ENCODE assay signal across 8 cellular contexts in the genomic region with DNA sequence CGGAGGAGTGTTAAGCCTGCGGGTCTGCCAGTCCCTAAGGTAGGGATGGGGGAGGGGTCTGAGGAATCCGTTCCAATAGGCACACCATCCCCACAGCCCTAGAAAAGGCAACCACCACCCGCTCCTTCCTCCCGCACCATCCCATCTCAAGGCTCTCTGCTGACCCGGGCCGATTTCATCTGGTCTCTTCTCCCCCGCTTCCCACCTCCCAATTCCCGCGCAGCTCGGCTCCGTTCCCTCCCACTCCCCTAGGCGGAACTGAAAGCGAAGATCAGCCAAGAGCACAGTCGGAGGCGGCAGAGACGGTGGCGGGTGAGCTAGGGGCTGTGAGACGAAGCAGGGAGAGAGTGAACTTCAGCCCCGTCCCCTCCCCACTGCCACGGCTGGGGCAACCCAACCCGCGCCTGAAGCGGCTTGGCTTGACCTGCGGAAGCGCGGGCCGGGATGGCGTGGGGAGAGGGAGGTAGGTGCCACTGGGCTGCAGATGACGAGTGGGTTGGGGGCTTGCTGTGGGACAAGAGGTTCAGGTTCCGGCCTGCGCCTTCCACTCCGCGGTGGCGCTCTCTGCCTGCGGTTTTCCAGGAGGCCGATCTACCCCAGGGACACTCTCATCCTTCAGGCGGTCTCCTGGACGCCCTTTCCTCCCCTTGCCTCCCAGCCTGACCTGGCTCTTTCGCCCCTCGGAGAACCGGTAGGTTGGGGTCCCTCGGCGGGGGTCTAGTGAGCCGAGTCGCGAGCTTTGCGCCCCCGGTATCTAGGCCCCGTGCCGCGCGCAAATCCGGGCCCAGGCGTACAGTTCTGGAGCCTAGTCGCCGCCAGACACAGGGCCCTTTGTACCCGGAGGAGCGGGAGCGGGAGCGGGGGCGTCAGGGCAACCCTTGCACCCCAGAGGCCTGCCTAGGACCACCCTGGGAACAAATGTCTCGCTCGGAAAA. TPM values are rescaled to one million over a fixed set of nuclear protein-coding genes. Genes with fewer than 3 reads are reported as not detected.
DNase-seq lines count a peak whose midpoint lies in the region; ATAC-seq, FAIRE-seq and TF ChIP-seq lines count a peak whose summit lies in the region.

A gene (plus strand): TSS at position 284 of the 935 bp plus-strand sequence. CDS start 97,591 bp downstream, outside the sequence.

- H3K36me3 Mint-ChIP-seq in CD8-positive, alpha-beta T cell, result no peaks in the 10 kb centered on the region
- no peaks in the 10 kb centered on the region for H3K36me3 Mint-ChIP-seq in activated CD8-positive, alpha-beta T cell treated with anti-CD3 and anti-CD28 coated beads for 36 hours (ENCODE audit: low read depth)

- no peak for ATAC-seq in CD8-positive, alpha-beta T cell
- ATAC-seq in HG02759 (IDR thresholded peaks at IDR 0.05; ENCODE audit: unreplicated experiment), result peak; percentile 78
- ATAC-seq in activated CD8-positive, alpha-beta T cell treated with anti-CD3 and anti-CD28 coated beads for 36 hours, result no peak

- H3K4me3 ChIP-seq in CD8-positive, alpha-beta T cell (ENCODE audit: low read depth, low read length), result no peak within 1 kb of the TSS
- peak within 1 kb of the TSS; percentile 71 to 77 for H3K4me3 ChIP-seq in kidney (ENCODE audit: low read length in 2 of 2)

- no peaks in the 10 kb centered on the region for H3K27me3 ChIP-seq in CD8-positive, alpha-beta T cell (ENCODE audit: insufficient read depth, low read length)

- CTCF ChIA-PET in CD8-positive, alpha-beta T cell (lab: Charles Lee), result no interaction called here
- CTCF ChIA-PET in activated CD8-positive, alpha-beta T cell treated with anti-CD3 and anti-CD28 coated beads for 36 hours (lab: Charles Lee), result no interaction called here

- POLR2A ChIA-PET in CD8-positive, alpha-beta T cell (lab: Charles Lee), result no interaction called here
- POLR2A ChIA-PET in activated CD8-positive, alpha-beta T cell treated with anti-CD3 and anti-CD28 coated beads for 36 hours (lab: Charles Lee), result no interaction called here

- peak within 1 kb of the TSS; percentile 73 for H3K4me3 Mint-ChIP-seq in CD8-positive, alpha-beta T cell
- H3K4me3 Mint-ChIP-seq in activated CD8-positive, alpha-beta T cell treated with anti-CD3 and anti-CD28 coated beads for 36 hours, result peak within 1 kb of the TSS; percentile 59

- H3K9me3 ChIP-seq in CD8-positive, alpha-beta T cell (ENCODE audit: low read length), result no peaks in the 10 kb centered on the region
- H3K9me3 ChIP-seq in kidney (ENCODE audit: control insufficient read depth in 1 of 2, low read length in 2 of 2), result no peaks in the 10 kb centered on the region

- FAIRE-seq in kidney (lab: Jason Lieb, UNC), result no peak

- H3K36me3 ChIP-seq in CD8-positive, alpha-beta T cell (ENCODE audit: insufficient read depth, low read length), result no peaks in the 10 kb centered on the region
- H3K36me3 ChIP-seq in kidney (ENCODE audit: control insufficient read depth in 1 of 2, insufficient read depth in 2 of 2, low read length in 2 of 2), result no peaks in the 10 kb centered on the region

- H3K27ac Mint-ChIP-seq in CD8-positive, alpha-beta T cell, result no peak within 1 kb of the TSS
- H3K27ac Mint-ChIP-seq in activated CD8-positive, alpha-beta T cell treated with anti-CD3 and anti-CD28 coated beads for 36 hours, result no peak within 1 kb of the TSS

- H3K27me3 Mint-ChIP-seq in CD8-positive, alpha-beta T cell (ENCODE audit: low read depth), result peaks cover 22% of the 10 kb centered on the region
- peaks cover 30% of the 10 kb centered on the region for H3K27me3 Mint-ChIP-seq in activated CD8-positive, alpha-beta T cell treated with anti-CD3 and anti-CD28 coated beads for 36 hours

- H3K4me1 Mint-ChIP-seq in CD8-positive, alpha-beta T cell (ENCODE audit: low read depth), result peaks cover 7% of the 10 kb centered on the region
- H3K4me1 Mint-ChIP-seq in activated CD8-positive, alpha-beta T cell treated with anti-CD3 and anti-CD28 coated beads for 36 hours (ENCODE audit: low read depth), result peaks cover 3% of the 10 kb centered on the region

- H3K9ac ChIP-seq in kidney (ENCODE audit: low read length in 2 of 2), result peak within 1 kb of the TSS; percentile 32 to 62

- H3K9me3 Mint-ChIP-seq in CD8-positive, alpha-beta T cell, result no peaks in the 10 kb centered on the region
- no peaks in the 10 kb centered on the region for H3K9me3 Mint-ChIP-seq in activated CD8-positive, alpha-beta T cell treated with anti-CD3 and anti-CD28 coated beads for 36 hours

- H3K27ac ChIP-seq in CD8-positive, alpha-beta T cell (ENCODE audit: low read depth, low read length), result no peak within 1 kb of the TSS
- H3K27ac ChIP-seq in kidney (ENCODE audit: low read depth in 2 of 2, low read length in 2 of 2), result peak within 1 kb of the TSS in 1 of 2 donors; percentile 71

- no peak for TF ChIP-seq CTCF in CD8-positive, alpha-beta T cell (IDR thresholded peaks at IDR 0.05)
- TF ChIP-seq CTCF in activated CD8-positive, alpha-beta T cell treated with anti-CD3 and anti-CD28 coated beads for 36 hours (IDR thresholded peaks at IDR 0.05), result no peak
- no peak for TF ChIP-seq CTCF in kidney (IDR thresholded peaks at IDR 0.05; ENCODE audit: borderline replicate concordance, extremely low read depth, insufficient read depth)

- DNase-seq in CD8-positive, alpha-beta T cell, result no peak
- no peak for DNase-seq in activated CD8-positive, alpha-beta T cell treated with anti-CD3 and anti-CD28 coated beads for 36 hours
- DNase-seq in kidney (no peak), COLO829 (ENCODE audit: low spot score) (no peak), NCI-H345 (lab: John Stamatoyannopoulos, UW) (no peak), NCI-H82 (lab: John Stamatoyannopoulos, UW) (no peak), RKO (ENCODE audit: low spot score) (no peak)

- no peaks in the 10 kb centered on the region for H3K4me1 ChIP-seq in CD8-positive, alpha-beta T cell (ENCODE audit: insufficient read depth, low read length)
- H3K4me1 ChIP-seq in kidney (ENCODE audit: control insufficient read depth in 1 of 2, insufficient read depth in 1 of 2, low read depth in 1 of 2, low read length in 2 of 2), result no peaks in the 10 kb centered on the region

- intact Hi-C loops in CD8-positive, alpha-beta T cell (cut with DNase I, micrococcal nuclease), result no loop called here
- intact Hi-C loops in activated CD8-positive, alpha-beta T cell treated with anti-CD3 and anti-CD28 coated beads for 36 hours (cut with micrococcal nuclease), result no loop called here
- intact Hi-C loops in kidney (cut with DNase I), result no loop called here

RNA-seq across cellular contexts. Expression of the gene that starts here (rescaled TPM):
- under 1 TPM; 0.06 to 0.22 TPM for total RNA-seq in CD8-positive, alpha-beta T cell
- under 1 TPM; 0.22 to 0.25 TPM for total RNA-seq in activated CD8-positive, alpha-beta T cell treated with anti-CD3 and anti-CD28 coated beads for 36 hours
- total RNA-seq in kidney, result not detected
- 3.7 TPM for polyA plus RNA-seq in kidney (ENCODE audit: insufficient read depth, low read depth, low replicate concordance)
